ENCODE assay signal across 8 cellular contexts in the genomic region with DNA sequence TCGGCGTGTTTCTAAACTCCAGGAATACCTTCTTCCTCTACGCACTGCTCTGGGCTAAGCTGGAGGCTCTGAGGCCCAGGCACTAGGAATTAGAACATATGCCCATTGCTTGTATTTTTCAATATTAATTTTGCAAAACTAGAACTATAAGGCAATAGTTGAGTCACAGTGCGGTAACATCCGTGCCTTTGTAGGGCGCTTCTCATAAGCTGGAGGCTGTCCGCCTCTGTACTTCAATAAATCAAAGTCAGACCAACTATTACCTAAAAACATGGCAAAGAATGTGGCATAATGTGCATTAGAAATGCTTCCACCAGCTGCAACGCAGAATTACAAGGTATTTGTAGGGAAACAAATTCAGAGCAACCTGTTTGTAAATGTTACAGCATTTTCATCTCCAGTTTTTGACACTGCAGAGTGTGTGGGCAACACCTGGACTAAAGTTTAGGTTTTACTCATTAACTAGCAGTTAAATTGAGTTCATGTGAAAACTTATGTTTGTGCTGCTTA. TPM values are rescaled to one million over a fixed set of nuclear protein-coding genes. Genes with fewer than 3 reads are reported as not detected.
DNase-seq lines count a peak whose midpoint lies in the region; ATAC-seq and TF ChIP-seq lines count a peak whose summit lies in the region.

No MANE protein-coding gene starts in this region.

- H3K9ac ChIP-seq in mammary epithelial cell (ENCODE audit: insufficient read depth, low read length): peak overlapping the region; percentile 19

- peak overlapping the region; percentile 73 to 76 for H3K27ac ChIP-seq in right atrium auricular region
- H3K27ac ChIP-seq in mammary epithelial cell (ENCODE audit: insufficient read depth, low read depth, low read length): peak overlapping the region; percentile 37

- TF ChIP-seq CTCF in right atrium auricular region (IDR thresholded peaks at IDR 0.05) (no peak), mammary epithelial cell (conservative IDR thresholded peaks at IDR 0.05 in 1 of 2, IDR thresholded peaks at IDR 0.05 in 1 of 2; ENCODE audit: extremely low read depth in 1 of 2, insufficient read depth in 1 of 2, low read depth in 1 of 2, low read length in 2 of 2) (no peak)

- in situ Hi-C loops in mammary epithelial cell (cut with MboI; ENCODE audit: low sequenced_read_pairs in 2 of 2): no loop called here

- CTCF ChIA-PET in mammary epithelial cell (lab: Charles Lee; ENCODE audit: low non-redundant PET): no interaction called here

- ATAC-seq in HG03432 (IDR thresholded peaks at IDR 0.05; ENCODE audit: unreplicated experiment): no peak

- H3K79me2 ChIP-seq in mammary epithelial cell (ENCODE audit: insufficient read depth, low read length): peaks cover 41% of the 10 kb centered on the region

- dilution Hi-C loops in mammary epithelial cell (cut with HindIII; ENCODE audit: low sequenced_read_pairs): no loop called here

- intact Hi-C loops in cardiac septum (cut with DNase I) (no loop called here), mammary epithelial cell (cut with micrococcal nuclease) (loop anchor here (10.0 kb wide), 1 partner anchor 574 kb away; the partner anchor contains the start of gene PTER)

- peak overlapping the region; percentile 81 for H3K4me2 ChIP-seq in mammary epithelial cell (ENCODE audit: insufficient read depth, low read depth, low read length)

- H3K36me3 ChIP-seq in right atrium auricular region: no peaks in the 10 kb centered on the region
- no peaks in the 10 kb centered on the region for H3K36me3 ChIP-seq in mammary epithelial cell (ENCODE audit: insufficient read depth, low read length)

- H3K4me1 ChIP-seq in right atrium auricular region (peaks cover 0 to 43% of the 10 kb centered on the region in 2 donors), mammary epithelial cell (ENCODE audit: insufficient read depth, low read length) (peaks cover 6% of the 10 kb centered on the region), mononuclear cell (ENCODE audit: insufficient read depth, low read length) (peaks cover 20% of the 10 kb centered on the region)

- no peaks in the 10 kb centered on the region for H4K20me1 ChIP-seq in mammary epithelial cell (ENCODE audit: insufficient read depth, low read length)

- TSS peak; percentile 79 for BruUV-seq in mammary epithelial cell (replicated peaks; lab: Mats Ljungman, UMichigan)

- H3K9me3 ChIP-seq in right atrium auricular region (no peaks in the 10 kb centered on the region), mammary epithelial cell (replicated peaks; ENCODE audit: insufficient read depth, low read length) (no peaks in the 10 kb centered on the region), mononuclear cell (ENCODE audit: low read depth, low read length) (no peaks in the 10 kb centered on the region)

- H2AFZ ChIP-seq in mammary epithelial cell (ENCODE audit: low read depth, low read length): peak overlapping the region; percentile 95

- DNase-seq in right atrium auricular region (ENCODE audit: low spot score) (no peak), cardiac septum (ENCODE audit: low spot score) (no peak), mammary epithelial cell (no peak), DMS79 treated with DMSO at 0.1 percent for 48 hours (lab: John Stamatoyannopoulos, UW) (no peak), NCI-H82 (lab: John Stamatoyannopoulos, UW) (no peak), HuH-7.5 (ENCODE audit: low spot score) (no peak)

- WGBS in mammary epithelial cell (ENCODE audit: low coverage, missing lambda C conversion rate): 42% methylated on average over 8 of the region's 8 CpGs

- H3K27me3 ChIP-seq in right atrium auricular region (no peaks in the 10 kb centered on the region), mammary epithelial cell (ENCODE audit: insufficient read depth, low read length) (no peaks in the 10 kb centered on the region), mononuclear cell (ENCODE audit: insufficient read depth, low read length) (peaks cover 12% of the 10 kb centered on the region)

- H3K4me3 ChIP-seq in right atrium auricular region (peak overlapping the region; percentile 74 to 84), mammary epithelial cell (replicated peaks in 1 of 3; ENCODE audit: insufficient read depth in 1 of 3, low read depth in 2 of 3, low read length in 3 of 3) (peak overlapping the region; percentile 76 to 96 (median 80)), mononuclear cell (ENCODE audit: low read length) (peak overlapping the region; percentile 84)

RNA-seq across cellular contexts. Expression of gene MINDY3, which starts 0.4 kb away (rescaled TPM):
- 10 to 100 TPM; 15.1 to 15.3 TPM for total RNA-seq in right atrium auricular region
- 26.3 TPM for total RNA-seq in cardiac septum
- 10 to 100 TPM; 28.0 to 29.7 TPM for total RNA-seq in mammary epithelial cell
- polyA plus RNA-seq in mammary epithelial cell: 12.2 TPM
- 7.5 TPM for polyA minus RNA-seq in mammary epithelial cell
- 61.1 TPM for total RNA-seq in mononuclear cell
